In the genomic region with DNA sequence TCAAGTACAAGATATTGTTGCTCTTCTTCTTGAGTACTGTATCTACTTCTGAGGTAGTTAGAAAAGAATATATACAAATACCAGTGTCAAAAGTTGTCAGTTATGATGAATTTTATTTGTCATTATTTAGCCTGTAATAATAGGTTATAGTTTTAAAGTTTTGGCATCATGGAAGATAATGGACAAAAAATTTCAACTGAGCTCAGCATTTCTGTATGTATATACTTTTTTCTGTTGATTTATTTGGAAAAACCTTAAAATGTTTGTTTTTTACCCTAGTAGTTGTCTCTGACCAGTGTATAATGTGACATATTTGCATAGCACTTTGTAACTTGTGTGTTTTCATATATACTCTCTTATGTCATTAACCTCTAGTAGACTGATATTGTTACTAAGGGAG, we compare ENCODE assay signal across 32 cellular contexts.
"Had no signal": no experiment of that assay in that cellular context is flagged by ENCODE, and none has a peak within 500 bp of the region (broad histone marks: within the 10 kb centered on the region; RNA-seq: fewer than 3 reads in every experiment).

No MANE protein-coding gene starts in this region.

- ATAC-seq: activated CD4-positive, alpha-beta T cell treated with anti-CD3 and anti-CD28 coated beads for 36 hours; activated CD4-positive, CD25-positive, alpha-beta regulatory T cell treated with anti-CD3 and anti-CD28 coated beads, Interleukin-2, amount 50 U/mL, for 24 hours; activated CD8-positive, alpha-beta memory T cell treated with anti-CD3 and anti-CD28 coated beads, Interleukin-2, amount 10 ng/mL, durations not matched to agents 7 days and 5 days; activated CD8-positive, alpha-beta T cell treated with anti-CD3 and anti-CD28 coated beads, Interleukin-2, amount 10 ng/mL, durations not matched to agents 7 days and 5 days; activated naive CD8-positive, alpha-beta T cell treated with anti-CD3 and anti-CD28 coated beads, Interleukin-2, amount 50 U/mL, for 24 hours; WTC11 had no signal

- H3K4me3 ChIP-seq: ascending aorta, cardiac muscle cell had no signal

- H3K36me3 ChIP-seq: cardiac muscle cell, WERI-Rb-1 had no signal

- FAIRE-seq: bronchial epithelial cell, TTC549 had no signal

- DNase-seq: activated CD4-positive, alpha-beta memory T cell treated with anti-CD3 and anti-CD28 coated beads, Interleukin-2, amount 10 ng/mL, durations not matched to agents 7 days and 5 days; activated CD4-positive, alpha-beta T cell treated with anti-CD3 and anti-CD28 coated beads for 1 hour; activated CD4-positive, alpha-beta T cell treated with anti-CD3 and anti-CD28 coated beads for 36 hours; activated CD4-positive, alpha-beta T cell treated with anti-CD3 and anti-CD28 coated beads for 48 hours; activated CD4-positive, alpha-beta T cell treated with anti-CD3 and anti-CD28 coated beads, Interleukin-2, amount 10 ng/mL, durations not matched to agents 7 days and 5 days; activated CD4-positive, alpha-beta T cell treated with anti-CD3 and anti-CD28 coated beads, Interleukin-2, amount 50 U/mL, for 48 hours; activated CD4-positive, CD25-positive, alpha-beta regulatory T cell; activated CD8-positive, alpha-beta memory T cell treated with anti-CD3 and anti-CD28 coated beads for 24 hours; activated CD8-positive, alpha-beta memory T cell treated with anti-CD3 and anti-CD28 coated beads, Interleukin-2, amount 10 ng/mL, durations not matched to agents 7 days and 5 days; activated CD8-positive, alpha-beta memory T cell treated with anti-CD3 and anti-CD28 coated beads, Interleukin-2, amount 50 U/mL, for 48 hours; activated CD8-positive, alpha-beta T cell treated with anti-CD3 and anti-CD28 coated beads, Interleukin-2, amount 10 ng/mL, durations not matched to agents 7 days and 5 days; activated effector memory CD4-positive, alpha-beta T cell treated with Interleukin-2 at 50 U/mL for 16 hours; activated gamma-delta T cell; activated naive CD4-positive, alpha-beta T cell treated with anti-CD3 and anti-CD28 coated beads, Interleukin-2, amount 10 ng/mL, durations not matched to agents 7 days and 5 days; activated naive CD4-positive, alpha-beta T cell treated with Interleukin-2 at 50 U/mL for 16 hours; activated naive CD8-positive, alpha-beta T cell treated with anti-CD3 and anti-CD28 coated beads, Interleukin-2, amount 10 ng/mL, durations not matched to agents 7 days and 5 days; activated naive CD8-positive, alpha-beta T cell treated with anti-CD3 and anti-CD28 coated beads, Interleukin-2, amount 50 U/mL, for 24 hours; activated T-cell treated with anti-CD3 and anti-CD28 coated beads, Interleukin-2, amount 50 U/mL, for 24 hours; activated T-cell treated with anti-CD3 and anti-CD28 coated beads, Interleukin-2, amount 50 U/mL, for 48 hours; amygdala; anterior cingulate cortex; caudate nucleus; cerebellar nuclear complex; T-helper 2 cell; T-helper 9 cell; WERI-Rb-1 had no signal

- H3K27ac ChIP-seq: ascending aorta, cardiac muscle cell, WERI-Rb-1 had no signal

- H3K4me1 ChIP-seq: ascending aorta had no signal

- H3K27me3 ChIP-seq: ascending aorta, cardiac muscle cell had no signal
